In genomic region chr4:73345399-73345975, GRCh38 we compare ENCODE assay signal across 1 cellular context.
A peak's percentile ranks its signal among the peaks of the same experiment; 100 is the strongest.
TF ChIP-seq lines count a peak whose summit lies in the region.

No MANE protein-coding gene starts in this region.

TF ChIP-seq in HepG2, 621 proteins besides CTCF, POLR2A, EP300 and RAD21 (continued from another document and continues in another):
- peak; percentile 73; the same call in 1 of the 2 replicates for TF ChIP-seq ZNF609 (CRISPR knock-in tag; IDR thresholded peaks at IDR 0.05; ENCODE audit: borderline replicate concordance)
- TF ChIP-seq JUND (CRISPR knock-in tag; IDR thresholded peaks at IDR 0.05) = no peak
- no peak for TF ChIP-seq ZNF18 (CRISPR knock-in tag; IDR thresholded peaks at IDR 0.05; ENCODE audit: insufficient replicate concordance)
- no peak for TF ChIP-seq HNRNPLL (IDR thresholded peaks at IDR 0.05; ENCODE audit: low read depth, low read length, poor library complexity, severe bottlenecking)
- no peak for TF ChIP-seq ZNF326 (CRISPR knock-in tag; IDR thresholded peaks at IDR 0.05; ENCODE audit: borderline replicate concordance)
- TF ChIP-seq ZNF772 (CRISPR knock-in tag; IDR thresholded peaks at IDR 0.05) = 0 out of 2 replicates have a peak, but pooled peaks have one; percentile 6
- TF ChIP-seq CEBPZ (IDR thresholded peaks at IDR 0.05; ENCODE audit: low read length) = no peak
- TF ChIP-seq RXRA (CRISPR knock-in tag; IDR thresholded peaks at IDR 0.05) = no peak
- 0 out of 2 replicates have a peak, but pooled peaks have one; percentile 22 for TF ChIP-seq KLF6 (CRISPR knock-in tag; IDR thresholded peaks at IDR 0.05)
- 0 out of 2 replicates have a peak, but pooled peaks have one; percentile 48 for TF ChIP-seq KDM6A (CRISPR knock-in tag; IDR thresholded peaks at IDR 0.05; ENCODE audit: low read depth)
- peak; percentile 46; the same call in 1 of the 2 replicates for TF ChIP-seq FOXA1 (IDR thresholded peaks at IDR 0.05)
- peak; percentile 50 for TF ChIP-seq FOXA1 (CRISPR knock-in tag; IDR thresholded peaks at IDR 0.05)
- peak; percentile 53 for TF ChIP-seq PITX1 (CRISPR knock-in tag; IDR thresholded peaks at IDR 0.05)
- no peak for TF ChIP-seq ZNF496 (CRISPR knock-in tag; IDR thresholded peaks at IDR 0.05; ENCODE audit: insufficient replicate concordance)
- 0 out of 2 replicates have a peak, but pooled peaks have one; percentile 31 for TF ChIP-seq BRCA1 (CRISPR knock-in tag; IDR thresholded peaks at IDR 0.05)
- no peak for TF ChIP-seq KLF12 (CRISPR knock-in tag; IDR thresholded peaks at IDR 0.05; ENCODE audit: borderline replicate concordance)
- TF ChIP-seq MAX (IDR thresholded peaks at IDR 0.05) = peak; percentile 16; the same call in 1 of the 2 replicates
- TF ChIP-seq U2AF2 (IDR thresholded peaks at IDR 0.05; ENCODE audit: low read depth, low read length) = no peak
- TF ChIP-seq ZNF318 (CRISPR knock-in tag; IDR thresholded peaks at IDR 0.05) = no peak
- TF ChIP-seq CC2D1A (CRISPR knock-in tag; IDR thresholded peaks at IDR 0.05) = no peak
- 0 out of 2 replicates have a peak, but pooled peaks have one; percentile 45 for TF ChIP-seq DNMT3B (CRISPR knock-in tag; conservative IDR thresholded peaks at IDR 0.05)
- TF ChIP-seq CEBPG (CRISPR knock-in tag; IDR thresholded peaks at IDR 0.05) = peak; percentile 83
- TF ChIP-seq AKAP8 (CRISPR knock-in tag; IDR thresholded peaks at IDR 0.05) = no peak
- no peak for TF ChIP-seq IKZF4 (CRISPR knock-in tag; IDR thresholded peaks at IDR 0.05; ENCODE audit: borderline replicate concordance, low read depth, not compliant biosample characterization)
- TF ChIP-seq ZNF713 (CRISPR knock-in tag; IDR thresholded peaks at IDR 0.05) = no peak
- no peak for TF ChIP-seq CBX5 (CRISPR knock-in tag; IDR thresholded peaks at IDR 0.05; ENCODE audit: borderline replicate concordance)
- peak; percentile 60 for TF ChIP-seq HNF4A (CRISPR knock-in tag; IDR thresholded peaks at IDR 0.05)
- TF ChIP-seq REST (IDR thresholded peaks at IDR 0.05; ENCODE audit: borderline replicate concordance in 1 of 2, low read depth in 1 of 2, low read length in 2 of 2) = peak in 1 of 2 experiments; percentile 17; a peak in 2 of 4 replicates
- TF ChIP-seq ZNF841 (CRISPR knock-in tag; IDR thresholded peaks at IDR 0.05; ENCODE audit: borderline replicate concordance) = no peak
- no peak for TF ChIP-seq ZNF275 (CRISPR knock-in tag; IDR thresholded peaks at IDR 0.05; ENCODE audit: borderline replicate concordance)
- TF ChIP-seq KLF13 (CRISPR knock-in tag; IDR thresholded peaks at IDR 0.05) = no peak
